Comparison of ENCODE assay signal across 1 cellular context in the genomic region with DNA sequence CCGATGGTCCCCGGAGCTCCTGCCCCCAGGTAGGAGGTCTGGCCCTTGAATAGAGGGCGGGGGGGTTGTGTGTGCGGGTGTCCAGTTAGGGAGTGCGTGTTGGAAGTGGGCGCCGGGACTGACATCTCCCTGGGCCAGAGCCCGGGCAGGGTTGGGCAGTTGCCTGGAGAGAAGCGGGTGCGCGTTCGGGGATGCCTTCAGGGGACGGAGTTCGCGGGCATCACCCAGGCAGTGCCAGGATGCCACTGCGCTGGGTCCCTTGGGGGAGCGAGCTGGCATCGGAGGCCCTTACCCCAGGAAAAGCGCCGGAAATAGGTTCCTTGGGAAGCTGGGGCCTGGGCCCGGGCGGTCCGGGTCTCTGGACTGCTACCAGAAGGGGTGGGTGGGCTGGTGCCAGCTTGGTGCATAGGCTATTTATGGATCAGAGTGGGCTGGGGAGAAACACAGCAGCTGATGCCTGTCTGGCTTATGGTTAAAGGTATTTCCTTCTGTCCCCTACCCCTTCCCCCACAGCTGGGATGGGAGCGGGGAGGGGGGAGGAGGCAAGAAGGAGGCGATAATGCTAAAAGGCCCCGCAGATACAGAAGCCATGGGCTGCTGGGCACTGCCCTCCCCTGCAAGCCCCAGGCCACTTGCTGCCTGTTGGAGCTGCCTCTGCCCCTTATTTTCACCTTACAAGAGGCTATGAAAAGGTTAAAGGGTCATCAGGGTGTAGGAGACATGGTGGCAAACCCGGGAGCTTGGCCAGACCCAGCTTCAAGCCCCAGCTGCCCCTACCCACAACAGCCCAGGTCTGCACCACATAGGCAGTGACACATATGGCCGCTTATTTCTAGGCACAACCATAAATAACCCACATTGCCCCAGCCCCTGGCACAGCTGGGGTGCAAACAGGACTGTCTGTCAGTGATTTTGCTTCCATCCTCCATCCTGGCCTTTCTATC.
TF ChIP-seq lines count a peak whose summit lies in the region.

No MANE protein-coding gene starts in this region.

TF ChIP-seq in WTC11, 78 proteins besides CTCF, POLR2A, EP300 and RAD21 (continued from another document):
- TF ChIP-seq, protein P1, sequence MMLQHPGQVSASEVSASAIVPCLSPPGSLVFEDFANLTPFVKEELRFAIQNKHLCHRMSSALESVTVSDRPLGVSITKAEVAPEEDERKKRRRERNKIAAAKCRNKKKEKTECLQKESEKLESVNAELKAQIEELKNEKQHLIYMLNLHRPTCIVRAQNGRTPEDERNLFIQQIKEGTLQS (CRISPR knock-in tag; conservative IDR thresholded peaks at IDR 0.05): no peak
- TF ChIP-seq ZNF416 (CRISPR knock-in tag; IDR thresholded peaks at IDR 0.05) (no peak), SMAD3 (CRISPR knock-in tag; IDR thresholded peaks at IDR 0.05; ENCODE audit: borderline replicate concordance) (no peak), ZNF317 (CRISPR knock-in tag; IDR thresholded peaks at IDR 0.05; ENCODE audit: borderline replicate concordance, low read depth) (no peak), FOXK1 (CRISPR knock-in tag; IDR thresholded peaks at IDR 0.05) (no peak), ZNF671 (CRISPR knock-in tag; IDR thresholded peaks at IDR 0.05) (no peak), RORB (CRISPR knock-in tag; IDR thresholded peaks at IDR 0.05) (no peak), CREM (CRISPR knock-in tag; IDR thresholded peaks at IDR 0.05) (no peak), MXD4 (CRISPR knock-in tag; IDR thresholded peaks at IDR 0.05; ENCODE audit: borderline replicate concordance) (no peak), EMX1 (CRISPR knock-in tag; IDR thresholded peaks at IDR 0.05) (no peak), RELA (CRISPR knock-in tag; IDR thresholded peaks at IDR 0.05; ENCODE audit: borderline replicate concordance) (no peak)
- TF ChIP-seq, protein P2, sequence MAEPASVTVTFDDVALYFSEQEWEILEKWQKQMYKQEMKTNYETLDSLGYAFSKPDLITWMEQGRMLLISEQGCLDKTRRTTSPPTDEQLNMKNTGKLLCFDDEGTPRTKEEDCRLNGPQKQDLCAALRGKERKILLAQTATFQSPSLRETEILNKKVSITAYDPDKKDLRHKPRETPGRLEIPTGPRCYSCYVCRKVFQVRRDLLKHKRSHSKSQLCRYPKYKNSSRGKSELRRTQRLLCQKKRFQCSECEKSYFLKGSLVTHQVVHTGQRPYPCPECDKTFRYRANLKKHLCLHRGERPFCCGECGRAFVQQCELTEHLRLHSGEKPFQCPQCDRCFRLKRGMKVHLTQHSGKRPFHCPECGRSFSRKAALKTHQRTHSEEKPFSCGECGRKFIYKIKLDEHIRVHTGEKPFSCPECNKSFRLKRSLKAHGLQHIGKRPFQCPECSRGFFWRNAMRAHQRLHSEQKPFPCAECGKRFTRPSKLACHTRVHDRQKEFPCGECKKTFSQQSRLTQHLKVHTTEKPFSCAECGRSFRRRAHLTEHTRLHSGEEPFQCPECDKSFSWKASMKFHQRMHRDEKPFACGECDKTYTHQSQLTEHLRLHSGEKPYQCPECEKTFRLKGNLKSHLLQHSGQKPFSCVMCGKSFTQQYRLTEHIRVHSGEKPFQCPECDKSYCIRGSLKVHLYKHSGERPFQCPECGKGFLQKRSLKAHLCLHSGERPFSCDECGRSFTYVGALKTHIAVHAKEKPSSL (CRISPR knock-in tag; conservative IDR thresholded peaks at IDR 0.05): no peak
- TF ChIP-seq, protein P3, sequence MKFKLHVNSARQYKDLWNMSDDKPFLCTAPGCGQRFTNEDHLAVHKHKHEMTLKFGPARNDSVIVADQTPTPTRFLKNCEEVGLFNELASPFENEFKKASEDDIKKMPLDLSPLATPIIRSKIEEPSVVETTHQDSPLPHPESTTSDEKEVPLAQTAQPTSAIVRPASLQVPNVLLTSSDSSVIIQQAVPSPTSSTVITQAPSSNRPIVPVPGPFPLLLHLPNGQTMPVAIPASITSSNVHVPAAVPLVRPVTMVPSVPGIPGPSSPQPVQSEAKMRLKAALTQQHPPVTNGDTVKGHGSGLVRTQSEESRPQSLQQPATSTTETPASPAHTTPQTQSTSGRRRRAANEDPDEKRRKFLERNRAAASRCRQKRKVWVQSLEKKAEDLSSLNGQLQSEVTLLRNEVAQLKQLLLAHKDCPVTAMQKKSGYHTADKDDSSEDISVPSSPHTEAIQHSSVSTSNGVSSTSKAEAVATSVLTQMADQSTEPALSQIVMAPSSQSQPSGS (CRISPR knock-in tag; IDR thresholded peaks at IDR 0.05; ENCODE audit: borderline replicate concordance, low read depth): no peak
- TF ChIP-seq, protein P4, sequence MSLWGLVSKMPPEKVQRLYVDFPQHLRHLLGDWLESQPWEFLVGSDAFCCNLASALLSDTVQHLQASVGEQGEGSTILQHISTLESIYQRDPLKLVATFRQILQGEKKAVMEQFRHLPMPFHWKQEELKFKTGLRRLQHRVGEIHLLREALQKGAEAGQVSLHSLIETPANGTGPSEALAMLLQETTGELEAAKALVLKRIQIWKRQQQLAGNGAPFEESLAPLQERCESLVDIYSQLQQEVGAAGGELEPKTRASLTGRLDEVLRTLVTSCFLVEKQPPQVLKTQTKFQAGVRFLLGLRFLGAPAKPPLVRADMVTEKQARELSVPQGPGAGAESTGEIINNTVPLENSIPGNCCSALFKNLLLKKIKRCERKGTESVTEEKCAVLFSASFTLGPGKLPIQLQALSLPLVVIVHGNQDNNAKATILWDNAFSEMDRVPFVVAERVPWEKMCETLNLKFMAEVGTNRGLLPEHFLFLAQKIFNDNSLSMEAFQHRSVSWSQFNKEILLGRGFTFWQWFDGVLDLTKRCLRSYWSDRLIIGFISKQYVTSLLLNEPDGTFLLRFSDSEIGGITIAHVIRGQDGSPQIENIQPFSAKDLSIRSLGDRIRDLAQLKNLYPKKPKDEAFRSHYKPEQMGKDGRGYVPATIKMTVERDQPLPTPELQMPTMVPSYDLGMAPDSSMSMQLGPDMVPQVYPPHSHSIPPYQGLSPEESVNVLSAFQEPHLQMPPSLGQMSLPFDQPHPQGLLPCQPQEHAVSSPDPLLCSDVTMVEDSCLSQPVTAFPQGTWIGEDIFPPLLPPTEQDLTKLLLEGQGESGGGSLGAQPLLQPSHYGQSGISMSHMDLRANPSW (CRISPR knock-in tag; conservative IDR thresholded peaks at IDR 0.05; ENCODE audit: low read depth): no peak
